Comparison of ENCODE assay signal across 8 cellular contexts in the genomic region with DNA sequence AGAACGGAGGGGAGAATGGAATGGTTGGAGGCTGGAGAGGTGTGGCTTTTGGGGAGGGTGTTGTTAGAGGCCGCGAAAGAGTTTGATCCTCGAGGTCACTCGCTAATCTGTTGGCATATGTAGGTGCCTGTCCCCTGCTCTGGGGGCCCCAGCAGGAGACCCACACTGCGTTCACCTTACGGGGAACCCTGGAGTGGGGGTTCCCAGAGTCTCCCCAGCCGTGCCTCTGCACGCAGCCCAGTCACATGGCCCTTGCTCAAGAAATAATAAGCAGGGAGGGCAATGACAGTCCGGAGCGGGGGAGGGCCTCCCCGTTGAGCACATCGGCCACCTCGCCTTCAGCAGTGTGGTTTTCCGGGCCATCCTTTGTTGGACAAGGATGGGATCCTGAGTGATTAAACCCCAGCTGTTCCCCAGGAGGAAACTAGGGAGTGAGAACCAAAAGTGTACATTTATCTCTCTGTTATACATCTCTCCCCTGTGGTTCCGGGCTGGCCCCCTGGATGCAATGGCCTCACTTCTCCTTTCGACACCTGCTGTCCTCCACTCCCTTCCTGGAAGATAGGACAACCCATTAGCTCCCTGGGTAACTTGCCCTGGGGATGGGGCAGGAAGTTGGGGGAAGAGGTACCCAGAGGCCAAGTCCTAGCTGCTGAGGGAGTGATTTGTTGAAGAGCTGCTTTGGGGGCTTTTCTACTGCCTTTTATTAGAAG. TPM values are rescaled to one million over a fixed set of nuclear protein-coding genes. Genes with fewer than 3 reads are reported as not detected.
A peak's percentile ranks its signal among the peaks of the same experiment; 100 is the strongest.
DNase-seq lines count a peak whose midpoint lies in the region; FAIRE-seq and TF ChIP-seq lines count a peak whose summit lies in the region.

No MANE protein-coding gene starts in this region.

- DNase-seq in activated CD4-positive, alpha-beta T cell treated with anti-CD3 and anti-CD28 coated beads, Interleukin-2, amount 10 ng/mL, durations not matched to agents 7 days and 5 days, result no peak
- DNase-seq in activated CD4-positive, alpha-beta T cell treated with anti-CD3 and anti-CD28 coated beads for 1 hour, result no peak
- peak; percentile 27 for DNase-seq in glutamatergic neuron
- DNase-seq in occipital lobe (lab: John Stamatoyannopoulos, UW), result peak; percentile 47
- DNase-seq in inferior parietal cortex (ENCODE audit: extremely low spot score), result no peak
- no peak for DNase-seq in H54 (ENCODE audit: insufficient read length, low spot score)
- DNase-seq in NK-92 (lab: John Stamatoyannopoulos, UW; ENCODE audit: unreplicated experiment), result no peak

- H3K27me3 Mint-ChIP-seq in activated CD4-positive, alpha-beta T cell treated with anti-CD3 and anti-CD28 coated beads, Interleukin-2, amount 10 ng/mL, durations not matched to agents 7 days and 5 days, result peaks cover 58% of the 10 kb centered on the region
- peaks cover 17% of the 10 kb centered on the region for H3K27me3 Mint-ChIP-seq in glutamatergic neuron (ENCODE audit: unreplicated experiment)

- H3K36me3 Mint-ChIP-seq in activated CD4-positive, alpha-beta T cell treated with anti-CD3 and anti-CD28 coated beads, Interleukin-2, amount 10 ng/mL, durations not matched to agents 7 days and 5 days (ENCODE audit: low read depth), result peaks cover 9% of the 10 kb centered on the region
- H3K36me3 Mint-ChIP-seq in glutamatergic neuron (ENCODE audit: unreplicated experiment), result peaks cover 4% of the 10 kb centered on the region

- H3K4me1 Mint-ChIP-seq in activated CD4-positive, alpha-beta T cell treated with anti-CD3 and anti-CD28 coated beads, Interleukin-2, amount 10 ng/mL, durations not matched to agents 7 days and 5 days, result peaks cover 73% of the 10 kb centered on the region
- H3K4me1 Mint-ChIP-seq in glutamatergic neuron (ENCODE audit: low read depth, unreplicated experiment), result peaks cover 17% of the 10 kb centered on the region

- FAIRE-seq in H54 (lab: Jason Lieb, UNC), result no peak

- POLR2A ChIA-PET in activated CD4-positive, alpha-beta T cell treated with anti-CD3 and anti-CD28 coated beads, Interleukin-2, amount 10 ng/mL, durations not matched to agents 7 days and 5 days (lab: Charles Lee), result no interaction called here

- peak overlapping the region; percentile 75 for H3K4me3 Mint-ChIP-seq in activated CD4-positive, alpha-beta T cell treated with anti-CD3 and anti-CD28 coated beads, Interleukin-2, amount 10 ng/mL, durations not matched to agents 7 days and 5 days
- H3K4me3 Mint-ChIP-seq in glutamatergic neuron (ENCODE audit: unreplicated experiment), result peak overlapping the region; percentile 82

- CTCF ChIA-PET in activated CD4-positive, alpha-beta T cell treated with anti-CD3 and anti-CD28 coated beads, Interleukin-2, amount 10 ng/mL, durations not matched to agents 7 days and 5 days (lab: Charles Lee), result interaction anchor here (0.8 to 2.2 kb wide), 4 partner anchors 16 to 57 kb away, joined by 3 to 10 read pairs (median 4); no protein-coding TSS in a partner anchor

- peak overlapping the region; percentile 77 for H3K4me3 ChIP-seq in WI38 (ENCODE audit: low read depth, low read length)

- H3K27ac Mint-ChIP-seq in activated CD4-positive, alpha-beta T cell treated with anti-CD3 and anti-CD28 coated beads, Interleukin-2, amount 10 ng/mL, durations not matched to agents 7 days and 5 days, result peak overlapping the region; percentile 73
- no peak overlapping the region for H3K27ac Mint-ChIP-seq in glutamatergic neuron (ENCODE audit: unreplicated experiment)

- TF ChIP-seq CTCF in WI38 (IDR thresholded peaks at IDR 0.05; ENCODE audit: low read depth, low read length), result no peak
- TF ChIP-seq CTCF in glutamatergic neuron (IDR thresholded peaks at IDR 0.05; ENCODE audit: partially characterized antibody, unreplicated experiment), result no peak

- TF ChIP-seq POLR2A in H54 (IDR thresholded peaks at IDR 0.05; ENCODE audit: low read depth, low read length), result no peak

- no peaks in the 10 kb centered on the region for H3K9me3 Mint-ChIP-seq in activated CD4-positive, alpha-beta T cell treated with anti-CD3 and anti-CD28 coated beads, Interleukin-2, amount 10 ng/mL, durations not matched to agents 7 days and 5 days
- peaks cover 2% of the 10 kb centered on the region for H3K9me3 Mint-ChIP-seq in glutamatergic neuron (ENCODE audit: unreplicated experiment)

RNA-seq across cellular contexts. Expression of a gene that starts 1.3 kb away (rescaled TPM):
- total RNA-seq in activated CD4-positive, alpha-beta T cell treated with anti-CD3 and anti-CD28 coated beads, Interleukin-2, amount 10 ng/mL, durations not matched to agents 7 days and 5 days, result 10 to 100 TPM; 36.0 to 39.5 TPM
- total RNA-seq in glutamatergic neuron (ENCODE audit: unreplicated experiment) (10.1 TPM), occipital lobe (6.2 TPM)

Comparison
In these comparisons a context has a peak if more than half of its experiments do, and no peak if none do; other contexts are left out.
1. DNase-seq: peak in glutamatergic neuron (single experiment) and occipital lobe (single experiment); none in activated CD4-positive, alpha-beta T cell treated with anti-CD3 and anti-CD28 coated beads, Interleukin-2, amount 10 ng/mL, durations not matched to agents 7 days and 5 days (single experiment), activated CD4-positive, alpha-beta T cell treated with anti-CD3 and anti-CD28 coated beads for 1 hour (single experiment), inferior parietal cortex (single experiment), H54 (single experiment) and NK-92 (single experiment).